In genomic region chr2:133498615-133499585, GRCh38 we compare ENCODE assay signal across 10 cellular contexts.
DNase-seq lines count a peak whose midpoint lies in the region; ATAC-seq and TF ChIP-seq lines count a peak whose summit lies in the region.
"Had no signal": no experiment of that assay in that cellular context is flagged by ENCODE, and none has a peak within 500 bp of the region (broad histone marks: within the 10 kb centered on the region; RNA-seq: fewer than 3 reads in every experiment).

No MANE protein-coding gene starts in this region.

- H3K36me3 ChIP-seq in WERI-Rb-1: no peaks in the 10 kb centered on the region
- H3K36me3 ChIP-seq in CD8-positive, alpha-beta memory T cell (ENCODE audit: insufficient read depth, low read length): no peaks in the 10 kb centered on the region

- H3K27me3 ChIP-seq in WERI-Rb-1 (ENCODE audit: insufficient read depth, low read depth, severe bottlenecking): no peaks in the 10 kb centered on the region
- H3K27me3 ChIP-seq in CD8-positive, alpha-beta memory T cell (ENCODE audit: insufficient read depth, low read length, poor library complexity, severe bottlenecking): no peaks in the 10 kb centered on the region

- H3K4me1 ChIP-seq in CD8-positive, alpha-beta memory T cell (ENCODE audit: insufficient read depth, low read length): no peaks in the 10 kb centered on the region

- H3K36me3 Mint-ChIP-seq in CD8-positive, alpha-beta memory T cell: no peaks in the 10 kb centered on the region
- H3K36me3 Mint-ChIP-seq: activated naive CD4-positive, alpha-beta T cell treated with anti-CD3 and anti-CD28 coated beads, Interleukin-2, amount 50 U/mL, for 24 hours had no signal

- POLR2A ChIA-PET in RWPE1 (lab: Yijun Ruan, JAX; ENCODE audit: low non-redundant PET): no interaction called here
- POLR2A ChIA-PET in CD8-positive, alpha-beta memory T cell (lab: Charles Lee): no interaction called here

- peak; percentile 66 for ATAC-seq in GM18498 (IDR thresholded peaks at IDR 0.05; ENCODE audit: unreplicated experiment)
- ATAC-seq in GM21381 (IDR thresholded peaks at IDR 0.05; ENCODE audit: unreplicated experiment): peak; percentile 47
- ATAC-seq in HG03045 (IDR thresholded peaks at IDR 0.05; ENCODE audit: unreplicated experiment): peak; percentile 81

- H3K9me3 Mint-ChIP-seq in CD8-positive, alpha-beta memory T cell: peaks cover 0 to 3% (median 0%) of the 10 kb centered on the region in 5 donors
- H3K9me3 Mint-ChIP-seq: activated naive CD4-positive, alpha-beta T cell treated with anti-CD3 and anti-CD28 coated beads, Interleukin-2, amount 50 U/mL, for 24 hours had no signal

- peak overlapping the region; percentile 68 for H3K27ac ChIP-seq in RWPE1
- no peak overlapping the region for H3K27ac ChIP-seq in WERI-Rb-1
- H3K27ac ChIP-seq in CD8-positive, alpha-beta memory T cell (ENCODE audit: low read depth, low read length): no peak overlapping the region

- no peaks in the 10 kb centered on the region for H3K9me3 ChIP-seq in WERI-Rb-1 (ENCODE audit: severe bottlenecking)
- no peaks in the 10 kb centered on the region for H3K9me3 ChIP-seq in CD8-positive, alpha-beta memory T cell (ENCODE audit: low read length)

- H3K27ac Mint-ChIP-seq in CD8-positive, alpha-beta memory T cell: no peak overlapping the region
- H3K27ac Mint-ChIP-seq: activated naive CD4-positive, alpha-beta T cell treated with anti-CD3 and anti-CD28 coated beads, Interleukin-2, amount 50 U/mL, for 24 hours had no signal

- H3K4me3 Mint-ChIP-seq in CD8-positive, alpha-beta memory T cell: no peak overlapping the region
- H3K4me3 Mint-ChIP-seq: activated naive CD4-positive, alpha-beta T cell treated with anti-CD3 and anti-CD28 coated beads, Interleukin-2, amount 50 U/mL, for 24 hours had no signal

- DNase-seq in RWPE1 (ENCODE audit: low spot score) (no peak), WERI-Rb-1 (no peak), foreskin fibroblast (no peak)
- DNase-seq in activated effector memory CD4-positive, alpha-beta T cell treated with Interleukin-2 at 50 U/mL for 16 hours: no peak
- DNase-seq in CD8-positive, alpha-beta memory T cell: no peak
- DNase-seq: NCI-H2029 treated with DMSO at 0.1 percent for 48 hours had no signal

- peaks cover 0 to 2% of the 10 kb centered on the region in 2 donors for H3K27me3 Mint-ChIP-seq in CD8-positive, alpha-beta memory T cell

- H3K4me3 ChIP-seq in WERI-Rb-1 (ENCODE audit: low read depth, low read length) (no peak overlapping the region), foreskin fibroblast (ENCODE audit: low read depth in 1 of 2, low read length in 2 of 2) (no peak overlapping the region)
- no peak overlapping the region for H3K4me3 ChIP-seq in CD8-positive, alpha-beta memory T cell (ENCODE audit: low read length)

- CTCF ChIA-PET in RWPE1 (lab: Yijun Ruan, JAX): no interaction called here
- CTCF ChIA-PET in CD8-positive, alpha-beta memory T cell (lab: Charles Lee): no interaction called here

- H3K4me1 Mint-ChIP-seq in CD8-positive, alpha-beta memory T cell: no peaks in the 10 kb centered on the region
- H3K4me1 Mint-ChIP-seq: activated naive CD4-positive, alpha-beta T cell treated with anti-CD3 and anti-CD28 coated beads, Interleukin-2, amount 50 U/mL, for 24 hours had no signal

- TF ChIP-seq CTCF in RWPE1 (conservative IDR thresholded peaks at IDR 0.05; ENCODE audit: low read depth) (no peak), WERI-Rb-1 (IDR thresholded peaks at IDR 0.05; ENCODE audit: low read depth, low read length) (no peak), foreskin fibroblast (IDR thresholded peaks at IDR 0.05; ENCODE audit: low read depth, low read length) (no peak)
